ENCODE assay signal across 17 cellular contexts in genomic region chr20:24384865-24385264, GRCh38.
"Had no signal": no experiment of that assay in that cellular context is flagged by ENCODE, and none has a peak within 500 bp of the region (broad histone marks: within the 10 kb centered on the region; RNA-seq: fewer than 3 reads in every experiment).

No MANE protein-coding gene starts in this region.

- H3K27me3 ChIP-seq: stomach, suprapubic skin, testis, thyroid gland, tibial artery, tibial nerve, transverse colon, upper lobe of left lung, upper lobe of right lung, uterus, vagina had no signal

- ATAC-seq: stimulated activated effector memory CD8-positive, alpha-beta T cell treated with anti-CD3 and anti-CD28 coated beads, Interleukin-12 subunit alpha, Interleukin-12 subunit beta, amount 100 ng/mL, for 72 hours; stimulated activated memory B cell treated with anti-CD40 and anti-IgM and Interleukin-4, amounts not matched to agents 10 μg/mL and 1 μg/mL and 100 μg/mL, for 72 hours; stimulated activated naive B cell treated with anti-CD40 and anti-IgM and Interleukin-4, amounts not matched to agents 10 μg/mL and 1 μg/mL and 100 μg/mL, for 72 hours; stimulated activated naive CD8-positive, alpha-beta T cell treated with anti-CD3 and anti-CD28 coated beads, Interleukin-15, amount 100 ng/mL, for 72 hours; stimulated activated naive CD8-positive, alpha-beta T cell treated with anti-CD3 and anti-CD28 coated beads, Interleukin-15, Interleukin-2, amounts not matched to agents 100 U/mL and 50 U/mL, for 24 hours; upper lobe of right lung had no signal

- H3K4me3 ChIP-seq: stomach, suprapubic skin, testis, thoracic aorta, thyroid gland, tibial artery, tibial nerve, transverse colon, upper lobe of left lung, upper lobe of right lung, uterus, vagina had no signal

- H3K36me3 ChIP-seq: stomach, suprapubic skin, thoracic aorta, thyroid gland, tibial artery, tibial nerve, transverse colon, upper lobe of left lung, upper lobe of right lung, uterus, vagina had no signal

- H3K4me1 ChIP-seq: suprapubic skin, testis, thyroid gland, tibial nerve, upper lobe of left lung, upper lobe of right lung, uterus, vagina had no signal

- H3K27ac ChIP-seq: stomach, suprapubic skin, testis, thoracic aorta, thyroid gland, tibial artery, tibial nerve, transverse colon, upper lobe of left lung, upper lobe of right lung, uterus, vagina had no signal

- H3K9me3 ChIP-seq: stomach, suprapubic skin, testis, thoracic aorta, thyroid gland, tibial artery, tibial nerve, transverse colon, upper lobe of left lung, upper lobe of right lung, uterus, vagina had no signal
